Comparison of ENCODE assay signal across 21 cellular contexts in the genomic region with DNA sequence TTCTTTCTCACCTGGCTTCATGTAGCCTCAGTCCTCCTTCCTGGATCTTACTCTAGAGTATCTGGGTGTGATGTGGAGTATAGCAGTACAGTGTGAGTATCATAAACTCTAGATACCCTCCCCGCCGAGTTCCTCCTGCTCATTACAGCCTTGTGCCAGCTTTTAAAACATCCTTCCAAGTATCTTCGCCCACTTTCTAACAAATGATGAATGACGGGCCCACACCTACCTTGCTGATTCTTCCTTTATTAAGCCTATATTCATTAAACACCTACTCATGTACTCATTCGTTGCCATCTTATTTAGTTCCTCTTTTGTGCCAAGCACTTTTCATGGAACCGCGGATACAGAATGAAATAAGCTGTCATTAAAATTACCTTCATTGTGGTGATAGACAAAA.
"Had no signal": no experiment of that assay in that cellular context is flagged by ENCODE, and none has a peak within 500 bp of the region (broad histone marks: within the 10 kb centered on the region; RNA-seq: fewer than 3 reads in every experiment).

No MANE protein-coding gene starts in this region.

- H3K4me3 ChIP-seq: colonic mucosa, coronary artery, dorsolateral prefrontal cortex, esophagus muscularis mucosa, esophagus squamous epithelium, gastrocnemius medialis, gastroesophageal sphincter, heart left ventricle, heart right ventricle had no signal

- DNase-seq: colonic mucosa; cortex of kidney; dermis blood vessel endothelial cell; dorsolateral prefrontal cortex; effector CD4-positive, alpha-beta T cell; effector CD8-positive, alpha-beta T cell; effector memory CD4-positive, alpha-beta T cell; effector memory CD8-positive, alpha-beta T cell; endodermal cell; erythroblast; esophagus squamous epithelium; foreskin fibroblast; foreskin keratinocyte; foreskin melanocyte; gastrocnemius medialis; glutamatergic neuron; heart left ventricle; heart right ventricle had no signal
